Comparison of ENCODE assay signal across 32 cellular contexts in the genomic region with DNA sequence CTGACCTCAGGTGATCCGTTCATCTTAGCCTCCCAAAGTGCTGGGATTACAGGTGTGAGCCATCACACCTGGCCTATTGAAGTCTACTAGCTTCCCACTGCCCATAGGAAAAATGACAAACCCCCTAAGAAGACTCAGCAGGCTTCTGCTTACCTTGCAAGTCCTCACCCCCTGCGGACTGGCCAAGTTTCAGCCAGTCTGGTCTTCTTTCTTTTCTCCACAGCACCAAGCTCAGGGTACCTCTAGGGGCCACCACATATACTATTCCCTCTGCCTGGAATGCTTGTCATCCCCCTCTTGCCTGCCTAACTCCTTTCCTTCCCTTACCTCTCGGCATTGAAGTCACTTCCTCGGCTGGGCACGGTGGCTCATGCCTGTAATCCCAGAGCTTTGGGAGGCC. TPM values are rescaled to one million over a fixed set of nuclear protein-coding genes. Genes with fewer than 3 reads are reported as not detected.
"Had no signal": no experiment of that assay in that cellular context is flagged by ENCODE, and none has a peak within 500 bp of the region (broad histone marks: within the 10 kb centered on the region; RNA-seq: fewer than 3 reads in every experiment).

No MANE protein-coding gene starts in this region.

- H3K27ac ChIP-seq: ascending aorta, body of pancreas, breast epithelium, VCaP had no signal

- H3K36me3 ChIP-seq: ascending aorta, breast epithelium, MG63 had no signal

- H3K27me3 Mint-ChIP-seq: activated CD4-positive, alpha-beta T cell treated with anti-CD3 and anti-CD28 coated beads, Interleukin-2, amount 10 ng/mL, durations not matched to agents 24 days and 14 days; activated naive CD8-positive, alpha-beta T cell treated with anti-CD3 and anti-CD28 coated beads for 36 hours had no signal

- DNase-seq: activated CD4-positive, alpha-beta T cell treated with anti-CD3 and anti-CD28 coated beads, Interleukin-2, amount 10 ng/mL, durations not matched to agents 24 days and 14 days; activated CD4-positive, alpha-beta T cell treated with anti-CD3 and anti-CD28 coated beads, Interleukin-2, amount 50 U/mL, for 4 hours; activated CD4-positive, CD25-positive, alpha-beta regulatory T cell; activated CD8-positive, alpha-beta T cell treated with anti-CD3 and anti-CD28 coated beads for 36 hours; activated gamma-delta T cell treated with Interleukin-2 at 50 U/mL for 16 hours; activated naive CD4-positive, alpha-beta T cell treated with anti-CD3 and anti-CD28 coated beads, Interleukin-2, amount 50 U/mL, for 16 hours; activated naive CD8-positive, alpha-beta T cell treated with anti-CD3 and anti-CD28 coated beads for 36 hours; activated T-cell treated with anti-CD3 and anti-CD28 coated beads, Interleukin-2, amount 50 U/mL, for 1 hour; activated T-cell treated with anti-CD3 and anti-CD28 coated beads, Interleukin-2, amount 50 U/mL, for 72 hours; amniotic stem cell; body of pancreas; Kasumi-1; MG63; MV-4-11; NCI-H1092; NCI-H1436 treated with DMSO at 0.1 percent for 48 hours; NCI-H1694 treated with DMSO at 0.1 percent for 48 hours; NCI-H2029; NCI-H345; NCI-H524 treated with DMSO at 0.1 percent for 48 hours; SIG-M5; T-helper 1 cell; T-helper 2 cell; T-helper 9 cell had no signal

- H3K27ac Mint-ChIP-seq: activated CD4-positive, alpha-beta T cell treated with anti-CD3 and anti-CD28 coated beads, Interleukin-2, amount 10 ng/mL, durations not matched to agents 24 days and 14 days; activated CD8-positive, alpha-beta T cell treated with anti-CD3 and anti-CD28 coated beads for 36 hours; activated naive CD8-positive, alpha-beta T cell treated with anti-CD3 and anti-CD28 coated beads for 36 hours; activated T-cell treated with anti-CD3 and anti-CD28 coated beads, Interleukin-2, amount 50 U/mL, for 72 hours had no signal

- H3K36me3 Mint-ChIP-seq: activated naive CD8-positive, alpha-beta T cell treated with anti-CD3 and anti-CD28 coated beads for 36 hours had no signal

- H3K4me3 Mint-ChIP-seq: activated CD4-positive, alpha-beta T cell treated with anti-CD3 and anti-CD28 coated beads, Interleukin-2, amount 10 ng/mL, durations not matched to agents 24 days and 14 days; activated CD8-positive, alpha-beta T cell treated with anti-CD3 and anti-CD28 coated beads for 36 hours; activated naive CD8-positive, alpha-beta T cell treated with anti-CD3 and anti-CD28 coated beads for 36 hours; activated T-cell treated with anti-CD3 and anti-CD28 coated beads, Interleukin-2, amount 50 U/mL, for 72 hours had no signal

- H3K9me3 ChIP-seq: ascending aorta, body of pancreas, breast epithelium, MG63 had no signal

- ATAC-seq: activated CD8-positive, alpha-beta T cell treated with anti-CD3 and anti-CD28 coated beads for 36 hours; activated T-cell treated with anti-CD3 and anti-CD28 coated beads, Interleukin-2, amount 50 U/mL, for 72 hours; body of pancreas; Panc1; Right ventricle myocardium inferior; SK-N-SH treated with all-trans-retinoic acid at 6 μM for 48 hours had no signal

- H3K27me3 ChIP-seq: ascending aorta, body of pancreas, breast epithelium, MG63 had no signal

- H3K4me3 ChIP-seq: ascending aorta, body of pancreas, breast epithelium, MG63 had no signal

- H3K9me3 Mint-ChIP-seq: activated CD4-positive, alpha-beta T cell treated with anti-CD3 and anti-CD28 coated beads, Interleukin-2, amount 10 ng/mL, durations not matched to agents 24 days and 14 days; activated CD8-positive, alpha-beta T cell treated with anti-CD3 and anti-CD28 coated beads for 36 hours; activated naive CD8-positive, alpha-beta T cell treated with anti-CD3 and anti-CD28 coated beads for 36 hours; activated T-cell treated with anti-CD3 and anti-CD28 coated beads, Interleukin-2, amount 50 U/mL, for 72 hours had no signal

RNA-seq across cellular contexts. Expression of a gene that starts 31.2 kb away (rescaled TPM):
- total RNA-seq: activated CD4-positive, alpha-beta T cell treated with anti-CD3 and anti-CD28 coated beads, Interleukin-2, amount 10 ng/mL, durations not matched to agents 24 days and 14 days; activated CD8-positive, alpha-beta memory T cell treated with anti-CD3 and anti-CD28 coated beads for 36 hours; activated CD8-positive, alpha-beta T cell treated with anti-CD3 and anti-CD28 coated beads for 36 hours; activated naive CD8-positive, alpha-beta T cell treated with anti-CD3 and anti-CD28 coated beads for 36 hours; activated T-cell treated with anti-CD3 and anti-CD28 coated beads, Interleukin-2, amount 50 U/mL, for 72 hours; SK-MEL-5 had no signal
